Comparison of ENCODE assay signal across 23 cellular contexts in genomic region chr3:177882124-177882648, GRCh38.
"Had no signal": no experiment of that assay in that cellular context is flagged by ENCODE, and none has a peak within 500 bp of the region (broad histone marks: within the 10 kb centered on the region; RNA-seq: fewer than 3 reads in every experiment).

No MANE protein-coding gene starts in this region.

- H3K27me3 ChIP-seq: esophagus muscularis mucosa, hepatocyte, left lung, neural progenitor cell, right lobe of liver, testis, uterus had no signal

- H3K9ac ChIP-seq: neural progenitor cell had no signal

- H3K9me3 ChIP-seq: esophagus muscularis mucosa, left lung, right lobe of liver, testis, uterus had no signal

- ATAC-seq: activated naive CD8-positive, alpha-beta T cell treated with anti-CD3 and anti-CD28 coated beads, Interleukin-2, amount 50 U/mL, for 24 hours; left lung; naive thymus-derived CD8-positive, alpha-beta T cell; right lobe of liver; stimulated activated memory B cell treated with anti-CD40 and anti-IgM and Interleukin-4, amounts not matched to agents 10 μg/mL and 1 μg/mL and 100 μg/mL, for 72 hours; WTC11 had no signal

- H3K27me3 Mint-ChIP-seq: activated naive CD8-positive, alpha-beta T cell treated with anti-CD3 and anti-CD28 coated beads, Interleukin-2, amount 50 U/mL, for 24 hours; naive thymus-derived CD8-positive, alpha-beta T cell; stimulated activated memory B cell treated with anti-CD40 and anti-IgM and Interleukin-4, amounts not matched to agents 10 μg/mL and 1 μg/mL and 100 μg/mL, for 72 hours had no signal

- H3K79me2 ChIP-seq: hepatocyte had no signal

- H3K27ac ChIP-seq: coronary artery, esophagus muscularis mucosa, hepatocyte, left lung, neural progenitor cell, right lobe of liver, skin epidermis, testis, uterus had no signal

- H3K36me3 Mint-ChIP-seq: immature natural killer cell; mesothelial cell of epicardium; naive thymus-derived CD8-positive, alpha-beta T cell; neural progenitor cell; stimulated activated memory B cell treated with anti-CD40 and anti-IgM and Interleukin-4, amounts not matched to agents 10 μg/mL and 1 μg/mL and 100 μg/mL, for 72 hours; WTC11 had no signal

- DNase-seq: activated naive CD4-positive, alpha-beta T cell; activated naive CD8-positive, alpha-beta T cell treated with anti-CD3 and anti-CD28 coated beads, Interleukin-2, amount 50 U/mL, for 24 hours; cerebellar nuclear complex; glutamatergic neuron; immature natural killer cell; left lung; naive thymus-derived CD8-positive, alpha-beta T cell; posterior cingulate gyrus; right lobe of liver; T1000; testis; trophoblast cell; uterus had no signal

- H3K9me3 Mint-ChIP-seq: activated naive CD8-positive, alpha-beta T cell treated with anti-CD3 and anti-CD28 coated beads, Interleukin-2, amount 50 U/mL, for 24 hours; activated T-helper 2 cell treated with anti-CD3 and anti-CD28 coated beads, Interferon-gamma antibody, Interleukin-2, Interleukin-4, amounts not matched to agents 10 μg/mL and 5 μg/mL and 100 μg/mL, durations not matched to agents 14 hours and 24 hours and 36 hours; immature natural killer cell; mesothelial cell of epicardium; neural progenitor cell; WTC11 had no signal

- H3K36me3 ChIP-seq: esophagus muscularis mucosa, left lung, neural progenitor cell, right lobe of liver, uterus had no signal

- H2AFZ ChIP-seq: hepatocyte, neural progenitor cell had no signal

- H3K27ac Mint-ChIP-seq: activated naive CD8-positive, alpha-beta T cell treated with anti-CD3 and anti-CD28 coated beads, Interleukin-2, amount 50 U/mL, for 24 hours; activated T-helper 2 cell treated with anti-CD3 and anti-CD28 coated beads, Interferon-gamma antibody, Interleukin-2, Interleukin-4, amounts not matched to agents 10 μg/mL and 5 μg/mL and 100 μg/mL, durations not matched to agents 14 hours and 24 hours and 36 hours; immature natural killer cell; mesothelial cell of epicardium; naive thymus-derived CD8-positive, alpha-beta T cell; neural progenitor cell; stimulated activated memory B cell treated with anti-CD40 and anti-IgM and Interleukin-4, amounts not matched to agents 10 μg/mL and 1 μg/mL and 100 μg/mL, for 72 hours; T-helper 1 cell treated with Interleukin-12 subunit alpha and Interleukin-12 subunit beta and Interleukin-4 antibody, amounts not matched to agents 30 μg/mL and 1 μg/mL, for 36 hours; WTC11 had no signal

- H3K4me2 ChIP-seq: hepatocyte, neural progenitor cell had no signal

- H3K4me3 ChIP-seq: coronary artery, esophagus muscularis mucosa, hepatocyte, left lung, neural progenitor cell, right lobe of liver, skin epidermis, testis, uterus had no signal

- H3K4me1 ChIP-seq: left lung, neural progenitor cell, right lobe of liver, testis, uterus had no signal

- H3K4me1 Mint-ChIP-seq: immature natural killer cell had no signal

- H3K4me3 Mint-ChIP-seq: activated naive CD8-positive, alpha-beta T cell treated with anti-CD3 and anti-CD28 coated beads, Interleukin-2, amount 50 U/mL, for 24 hours; immature natural killer cell; mesothelial cell of epicardium; naive thymus-derived CD8-positive, alpha-beta T cell; neural progenitor cell; stimulated activated memory B cell treated with anti-CD40 and anti-IgM and Interleukin-4, amounts not matched to agents 10 μg/mL and 1 μg/mL and 100 μg/mL, for 72 hours; T-helper 1 cell treated with Interleukin-12 subunit alpha and Interleukin-12 subunit beta and Interleukin-4 antibody, amounts not matched to agents 30 μg/mL and 1 μg/mL, for 36 hours; WTC11 had no signal
